ENCODE assay signal across 1 cellular context in the genomic region with DNA sequence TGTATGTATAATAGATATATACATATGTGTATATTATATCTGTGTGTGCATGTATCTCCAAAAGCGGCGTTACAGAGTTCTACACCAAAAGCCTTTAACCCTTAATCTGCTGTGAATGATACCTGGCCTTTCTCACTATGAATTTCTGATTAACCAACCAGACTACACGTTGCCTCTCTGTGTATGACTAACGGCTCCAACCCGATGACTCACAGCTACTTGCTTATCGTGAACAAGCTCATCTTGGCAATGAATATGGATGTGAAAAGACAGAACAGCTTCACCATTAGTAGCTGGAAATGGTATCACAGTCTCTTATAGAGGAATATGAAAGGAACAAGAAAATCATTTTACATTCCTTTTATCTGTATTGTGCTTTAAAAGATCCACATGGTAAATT.
TF ChIP-seq lines count a peak whose summit lies in the region.

No MANE protein-coding gene starts in this region.

TF ChIP-seq in IMR-90, 13 proteins besides CTCF, POLR2A, EP300 and RAD21:
- TF ChIP-seq MAFK (IDR thresholded peaks at IDR 0.05; ENCODE audit: low read depth, low read length) (no peak), CHD1 (IDR thresholded peaks at IDR 0.05; ENCODE audit: low read depth, low read length) (no peak), FOS (IDR thresholded peaks at IDR 0.05; ENCODE audit: low read depth, low read length) (peak; percentile 96), CEBPB (IDR thresholded peaks at IDR 0.05; ENCODE audit: low read depth, low read length) (0 out of 2 replicates have a peak, but pooled peaks have one; percentile 29), RCOR1 (IDR thresholded peaks at IDR 0.05; ENCODE audit: insufficient replicate concordance, low read length) (no peak), MXI1 (IDR thresholded peaks at IDR 0.05; ENCODE audit: borderline replicate concordance, low read depth, low read length) (no peak), SMC3 (IDR thresholded peaks at IDR 0.05; ENCODE audit: low read depth, low read length) (no peak)
- TF ChIP-seq, protein P1, sequence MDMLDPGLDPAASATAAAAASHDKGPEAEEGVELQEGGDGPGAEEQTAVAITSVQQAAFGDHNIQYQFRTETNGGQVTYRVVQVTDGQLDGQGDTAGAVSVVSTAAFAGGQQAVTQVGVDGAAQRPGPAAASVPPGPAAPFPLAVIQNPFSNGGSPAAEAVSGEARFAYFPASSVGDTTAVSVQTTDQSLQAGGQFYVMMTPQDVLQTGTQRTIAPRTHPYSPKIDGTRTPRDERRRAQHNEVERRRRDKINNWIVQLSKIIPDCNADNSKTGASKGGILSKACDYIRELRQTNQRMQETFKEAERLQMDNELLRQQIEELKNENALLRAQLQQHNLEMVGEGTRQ (IDR thresholded peaks at IDR 0.05; ENCODE audit: low read depth, low read length), result no peak
